13 cellular contexts compared by ENCODE assay signal in the genomic region with DNA sequence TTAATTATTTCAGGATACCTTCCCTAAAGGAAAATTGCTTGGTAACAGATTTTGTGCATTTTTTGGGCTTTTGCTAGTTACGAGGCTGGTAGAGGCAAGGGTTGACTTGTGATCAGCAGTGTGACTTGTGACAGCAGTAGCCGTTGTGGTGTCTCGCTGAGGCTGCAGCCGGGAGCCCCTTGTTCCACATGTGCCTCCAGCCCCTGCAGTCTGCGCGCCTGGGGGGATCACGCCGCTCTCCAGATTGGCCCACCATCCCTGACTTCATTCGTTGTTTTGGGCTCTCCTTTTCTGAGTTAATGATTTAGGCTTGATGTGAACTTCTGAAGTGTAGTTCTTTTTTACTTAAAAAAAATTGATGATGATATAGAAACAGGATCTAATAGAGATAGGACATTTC.
"Had no signal": no experiment of that assay in that cellular context is flagged by ENCODE, and none has a peak within 500 bp of the region (broad histone marks: within the 10 kb centered on the region; RNA-seq: fewer than 3 reads in every experiment).

No MANE protein-coding gene starts in this region.

- DNase-seq: activated CD4-positive, alpha-beta memory T cell treated with anti-CD3 and anti-CD28 coated beads, Interleukin-2, amount 10 ng/mL, durations not matched to agents 7 days and 5 days; activated CD4-positive, alpha-beta T cell treated with anti-CD3 and anti-CD28 coated beads for 4 hours; activated effector memory CD4-positive, alpha-beta T cell treated with Interleukin-2 at 50 U/mL for 16 hours; activated naive CD4-positive, alpha-beta T cell treated with anti-CD3 and anti-CD28 coated beads, Interleukin-2, amount 50 U/mL, for 16 hours; colonic mucosa; effector CD4-positive, alpha-beta T cell; foreskin melanocyte; ovary; stimulated activated CD4-positive, alpha-beta T cell treated with anti-CD3 and anti-CD28 coated beads, Interleukin-1b, Interleukin-23, amount 100 ng/mL, for 48 hours had no signal

- H3K27me3 Mint-ChIP-seq: activated CD4-positive, alpha-beta memory T cell treated with anti-CD3 and anti-CD28 coated beads, Interleukin-2, amount 10 ng/mL, durations not matched to agents 7 days and 5 days; type B pancreatic cell had no signal

- H3K4me2 ChIP-seq: neural progenitor cell had no signal

- H3K9ac ChIP-seq: neural progenitor cell had no signal

- H3K9me3 ChIP-seq: colonic mucosa, ovary, right lobe of liver had no signal

- H3K4me3 Mint-ChIP-seq: activated CD4-positive, alpha-beta memory T cell treated with anti-CD3 and anti-CD28 coated beads, Interleukin-2, amount 10 ng/mL, durations not matched to agents 7 days and 5 days; neural progenitor cell; T-helper 1 cell treated with Interleukin-12 subunit alpha and Interleukin-12 subunit beta and Interleukin-4 antibody, amounts not matched to agents 30 μg/mL and 1 μg/mL, for 36 hours; type B pancreatic cell had no signal

- H3K27ac ChIP-seq: colonic mucosa, neural progenitor cell, ovary, right lobe of liver had no signal

- H3K36me3 ChIP-seq: neural progenitor cell, ovary had no signal

- H3K27me3 ChIP-seq: colonic mucosa, neural progenitor cell, ovary, right lobe of liver had no signal

- H3K27ac Mint-ChIP-seq: activated CD4-positive, alpha-beta memory T cell treated with anti-CD3 and anti-CD28 coated beads, Interleukin-2, amount 10 ng/mL, durations not matched to agents 7 days and 5 days; T-helper 1 cell treated with Interleukin-12 subunit alpha and Interleukin-12 subunit beta and Interleukin-4 antibody, amounts not matched to agents 30 μg/mL and 1 μg/mL, for 36 hours; type B pancreatic cell had no signal

- H2AFZ ChIP-seq: neural progenitor cell had no signal

- H3K4me3 ChIP-seq: colonic mucosa, neural progenitor cell, ovary, right lobe of liver had no signal

- H3K9me3 Mint-ChIP-seq: activated CD4-positive, alpha-beta memory T cell treated with anti-CD3 and anti-CD28 coated beads, Interleukin-2, amount 10 ng/mL, durations not matched to agents 7 days and 5 days; neural progenitor cell; T-helper 1 cell treated with Interleukin-12 subunit alpha and Interleukin-12 subunit beta and Interleukin-4 antibody, amounts not matched to agents 30 μg/mL and 1 μg/mL, for 36 hours; type B pancreatic cell had no signal
